Comparison of ENCODE assay signal across 13 cellular contexts in the genomic region with DNA sequence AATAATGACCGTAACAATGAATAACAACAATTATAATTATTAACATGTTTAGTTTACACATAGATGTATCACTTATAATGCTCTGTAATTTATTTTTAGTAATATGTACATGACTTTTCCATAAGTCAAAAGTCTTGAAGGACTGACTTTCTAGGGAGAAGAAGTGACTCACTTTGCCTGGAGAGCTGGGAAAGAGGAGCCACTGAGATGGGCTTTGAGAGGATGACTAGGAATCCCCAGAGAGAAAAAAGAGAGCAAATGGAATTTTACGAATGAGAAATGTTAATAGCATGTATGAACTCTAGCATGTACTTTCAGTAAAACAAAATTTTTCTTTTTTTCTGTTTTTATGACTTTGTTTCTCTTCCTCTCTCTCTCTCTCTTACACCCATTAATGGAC.
"Had no signal": no experiment of that assay in that cellular context is flagged by ENCODE, and none has a peak within 500 bp of the region (broad histone marks: within the 10 kb centered on the region; RNA-seq: fewer than 3 reads in every experiment).

No MANE protein-coding gene starts in this region.

- H3K4me1 ChIP-seq: suprapubic skin had no signal

- H3K27ac ChIP-seq: suprapubic skin had no signal

- H3K9me3 ChIP-seq: suprapubic skin had no signal

- H3K36me3 ChIP-seq: suprapubic skin had no signal

- DNase-seq: activated CD4-positive, alpha-beta memory T cell treated with anti-CD3 and anti-CD28 coated beads for 36 hours; activated CD4-positive, alpha-beta T cell treated with anti-CD3 and anti-CD28 coated beads for 4 hours; activated CD8-positive, alpha-beta memory T cell treated with anti-CD3 and anti-CD28 coated beads, Interleukin-2, amount 10 ng/mL, durations not matched to agents 7 days and 5 days; activated naive CD4-positive, alpha-beta T cell treated with Interleukin-2 at 50 U/mL for 16 hours; activated naive CD8-positive, alpha-beta T cell treated with anti-CD3 and anti-CD28 coated beads, Interleukin-2, amount 10 ng/mL, durations not matched to agents 7 days and 5 days; effector CD4-positive, alpha-beta T cell; hippocampal formation; islet precursor cell; stimulated activated naive CD8-positive, alpha-beta T cell treated with anti-CD3 and anti-CD28 coated beads, Interleukin-15, Interleukin-2, amounts not matched to agents 100 U/mL and 50 U/mL, for 24 hours; SW 1271; trophoblast cell had no signal

- H3K4me3 ChIP-seq: lung, suprapubic skin had no signal
